In genomic region chr6:100096356-100096755, GRCh38 we compare ENCODE assay signal across 16 cellular contexts.
DNase-seq lines count a peak whose midpoint lies in the region; ATAC-seq and TF ChIP-seq lines count a peak whose summit lies in the region.
"Had no signal": no experiment of that assay in that cellular context is flagged by ENCODE, and none has a peak within 500 bp of the region (broad histone marks: within the 10 kb centered on the region; RNA-seq: fewer than 3 reads in every experiment).

No MANE protein-coding gene starts in this region.

- no peak overlapping the region for H3K4me2 ChIP-seq in GM23248 (ENCODE audit: unreplicated experiment)
- H3K4me2 ChIP-seq in trophoblast cell (ENCODE audit: low read length), result no peak overlapping the region

- H3K27me3 ChIP-seq in GM23248 (replicated peaks; ENCODE audit: insufficient read depth) (no peaks in the 10 kb centered on the region), adipocyte (replicated peaks; ENCODE audit: control insufficient read depth, insufficient read depth, low read length) (no peaks in the 10 kb centered on the region), trophoblast cell (ENCODE audit: insufficient read depth, low read length) (no peaks in the 10 kb centered on the region), A673 (replicated peaks; ENCODE audit: insufficient read depth, low read depth, low read length, poor library complexity) (no peaks in the 10 kb centered on the region)

- no peaks in the 10 kb centered on the region for H3K9me2 ChIP-seq in GM23248 (ENCODE audit: insufficient read depth)

- H3K18ac ChIP-seq in trophoblast cell (ENCODE audit: low read length), result no peak overlapping the region

- H3K23ac ChIP-seq in trophoblast cell (ENCODE audit: low read length), result no peak overlapping the region

- H3K36me3 ChIP-seq in GM23248 (ENCODE audit: low read depth), result no peaks in the 10 kb centered on the region
- H3K36me3 ChIP-seq in adipocyte (ENCODE audit: control insufficient read depth, insufficient read depth, low read length, severe bottlenecking), result no peaks in the 10 kb centered on the region
- no peaks in the 10 kb centered on the region for H3K36me3 ChIP-seq in trophoblast cell (ENCODE audit: control insufficient read depth in 1 of 2, insufficient read depth in 2 of 2, low read length in 2 of 2)
- H3K36me3 ChIP-seq in A673 (ENCODE audit: insufficient read depth, low read length, poor library complexity, severe bottlenecking), result no peaks in the 10 kb centered on the region
- H3K36me3 ChIP-seq: BE2C, HAP-1 had no signal

- H4K20me1 ChIP-seq in GM23248 (ENCODE audit: insufficient read depth), result no peaks in the 10 kb centered on the region

- no peak overlapping the region for H4K12ac ChIP-seq in trophoblast cell (ENCODE audit: low read depth, low read length)

- H3K27ac ChIP-seq in GM23248 (no peak overlapping the region), trophoblast cell (ENCODE audit: low read depth, low read length) (no peak overlapping the region), A673 (ENCODE audit: low read depth, low read length, poor library complexity, severe bottlenecking) (no peak overlapping the region)
- H3K27ac ChIP-seq: C4-2B had no signal

- no peak overlapping the region for H2BK120ac ChIP-seq in trophoblast cell (ENCODE audit: insufficient read depth, low read length, poor library complexity)

- H3K14ac ChIP-seq in trophoblast cell (ENCODE audit: low read length), result no peak overlapping the region

- H3F3A ChIP-seq in GM23248 (ENCODE audit: insufficient read depth), result no peaks in the 10 kb centered on the region

- in situ Hi-C loops in GM23248 (cut with MboI), result loop anchor here (5.0 to 10.0 kb wide), 2 partner anchors 94 to 202 kb away; no protein-coding TSS in a partner anchor

- H3K4me1 ChIP-seq in GM23248 (ENCODE audit: insufficient read depth) (peaks cover 3% of the 10 kb centered on the region; the same call in 1 of the 2 replicates), adipocyte (ENCODE audit: control insufficient read depth, insufficient read depth, low read length) (peaks cover 2% of the 10 kb centered on the region), trophoblast cell (ENCODE audit: control insufficient read depth in 1 of 2, insufficient read depth in 2 of 2, low read length in 2 of 2) (no peaks in the 10 kb centered on the region), A673 (ENCODE audit: insufficient read depth, low read length, poor library complexity, severe bottlenecking) (peaks cover 15% of the 10 kb centered on the region)
- H3K4me1 ChIP-seq: BE2C had no signal

- ATAC-seq in GM21529 (IDR thresholded peaks at IDR 0.05; ENCODE audit: unreplicated experiment), result no peak
- ATAC-seq: GM12878 had no signal

- H2BK12ac ChIP-seq in trophoblast cell (ENCODE audit: low read length), result no peak overlapping the region

- no peak overlapping the region for H3K9ac ChIP-seq in GM23248
- H3K9ac ChIP-seq in adipocyte (ENCODE audit: low read length), result no peak overlapping the region
- H3K9ac ChIP-seq in trophoblast cell (ENCODE audit: low read length), result no peak overlapping the region

- DNase-seq in EH (ENCODE audit: low read depth) (peak; percentile 76), GM23248 (peak; percentile 59), adipocyte (ENCODE audit: low read depth) (peak; percentile 45), trophoblast cell (peak; percentile 3 to 87), medulla oblongata (ENCODE audit: extremely low spot score) (no peak), A673 (ENCODE audit: low spot score) (no peak), NCI-H748 treated with DMSO at 0.1 percent for 48 hours (lab: John Stamatoyannopoulos, UW) (no peak)
- DNase-seq: BE2C; CD4-positive, alpha-beta memory T cell; DMS153; DMS79 treated with DMSO at 0.1 percent for 48 hours; GOT3 had no signal

- intact Hi-C loops in A673 (cut with micrococcal nuclease; ENCODE audit: unreplicated experiment), result no loop called here

- no peak overlapping the region for H4K8ac ChIP-seq in trophoblast cell (ENCODE audit: low read depth, low read length)

- no TSS peak for BruUV-seq in A673 (replicated peaks; lab: Mats Ljungman, UMichigan)

- WGBS in GM23248 (ENCODE audit: low coverage in 1 of 2, low lambda C conversion rate in 2 of 2, missing lambda C conversion rate in 2 of 2), 2 experiments, result 39 to 42% methylated on average over 2 of the region's 2 CpGs
- no CpG with 5 or more reads among the region's 2 CpGs for WGBS in trophoblast cell (ENCODE audit: extremely low coverage, insufficient coverage, insufficient read length)

- POLR2A ChIA-PET in A673 (lab: Charles Lee; ENCODE audit: low non-redundant PET), result no interaction called here

- no peak overlapping the region for H2AK5ac ChIP-seq in trophoblast cell (ENCODE audit: low read length)

- H3K4me3 ChIP-seq in GM23248 (no peak overlapping the region), adipocyte (ENCODE audit: low read length) (no peak overlapping the region), trophoblast cell (ENCODE audit: low read depth, low read length) (no peak overlapping the region), A673 (ENCODE audit: low read depth, low read length, poor library complexity, severe bottlenecking) (no peak overlapping the region)
- H3K4me3 ChIP-seq: GM12878, HAP-1 had no signal

- H2AFZ ChIP-seq in GM23248 (no peak overlapping the region), trophoblast cell (ENCODE audit: insufficient read depth, low read length, poor library complexity) (no peak overlapping the region)

- CTCF ChIA-PET in A673 (lab: Charles Lee), result interaction anchor here (0.9 to 2.7 kb wide), 2 partner anchors 95 to 228 kb away, joined by 3 to 8 read pairs; no protein-coding TSS in a partner anchor

- no peaks in the 10 kb centered on the region for H3K79me2 ChIP-seq in GM23248 (ENCODE audit: insufficient read depth)
- no peaks in the 10 kb centered on the region for H3K79me2 ChIP-seq in trophoblast cell (ENCODE audit: control insufficient read depth, insufficient read depth, low read length, poor library complexity)

- H3K9me3 ChIP-seq in GM23248 (ENCODE audit: low read depth), result no peaks in the 10 kb centered on the region
- H3K9me3 ChIP-seq in adipocyte (ENCODE audit: control insufficient read depth, low read length), result no peaks in the 10 kb centered on the region
- H3K9me3 ChIP-seq in trophoblast cell (ENCODE audit: insufficient read depth, low read depth, low read length), result peaks cover 2% of the 10 kb centered on the region
- H3K9me3 ChIP-seq in A673 (ENCODE audit: low read depth, low read length, poor library complexity, severe bottlenecking), result no peaks in the 10 kb centered on the region
- H3K9me3 ChIP-seq: BE2C, HAP-1 had no signal

- no peak overlapping the region for H4K91ac ChIP-seq in trophoblast cell (ENCODE audit: low read depth, low read length)

- no peaks in the 10 kb centered on the region for H3K79me1 ChIP-seq in trophoblast cell (ENCODE audit: low read length)

- no peak overlapping the region for H3K4ac ChIP-seq in trophoblast cell (ENCODE audit: low read depth, low read length)

- no peak for TF ChIP-seq CTCF in A673 (conservative IDR thresholded peaks at IDR 0.05; ENCODE audit: low read depth, low read length)

- no peak overlapping the region for H2BK5ac ChIP-seq in trophoblast cell (ENCODE audit: low read depth, low read length, poor library complexity)

Comparison
In these comparisons a context has a peak if more than half of its experiments do, and no peak if none do; other contexts are left out.
1. DNase-seq: peak in EH (single experiment), GM23248 (single experiment), adipocyte (single experiment) and trophoblast cell (2 of 2); none in medulla oblongata (single experiment), A673 (single experiment) and NCI-H748 treated with DMSO at 0.1 percent for 48 hours (single experiment).